ENCODE assay signal across 24 cellular contexts in genomic region chr9:68417762-68418161, GRCh38.
A peak's percentile ranks its signal among the peaks of the same experiment; 100 is the strongest.
DNase-seq lines count a peak whose midpoint lies in the region; ATAC-seq and TF ChIP-seq lines count a peak whose summit lies in the region.
"Had no signal": no experiment of that assay in that cellular context is flagged by ENCODE, and none has a peak within 500 bp of the region (broad histone marks: within the 10 kb centered on the region; RNA-seq: fewer than 3 reads in every experiment).

No MANE protein-coding gene starts in this region.

- peaks cover 0 to 64% (median 14%) of the 10 kb centered on the region in 3 donors for H3K4me1 ChIP-seq in gastroesophageal sphincter
- peaks cover 40% of the 10 kb centered on the region for H3K4me1 ChIP-seq in muscle layer of colon (ENCODE audit: insufficient read depth, low read length)
- peaks cover 34% of the 10 kb centered on the region for H3K4me1 ChIP-seq in stomach smooth muscle (ENCODE audit: control insufficient read depth, insufficient read depth, low read length)
- H3K4me1 ChIP-seq: Caco-2, SJCRH30 had no signal

- H3K36me3 ChIP-seq in gastroesophageal sphincter: peaks cover 0 to 4% of the 10 kb centered on the region in 2 donors
- H3K36me3 ChIP-seq in muscle layer of colon (ENCODE audit: insufficient read depth, low read length): peaks cover 27% of the 10 kb centered on the region
- peaks cover 6 to 7% of the 10 kb centered on the region in 2 donors for H3K36me3 ChIP-seq in stomach smooth muscle (ENCODE audit: control insufficient read depth in 2 of 2, insufficient read depth in 2 of 2, low read length in 2 of 2)

- H3K4me3 ChIP-seq in gastroesophageal sphincter: no peak overlapping the region
- H3K4me3 ChIP-seq in muscle layer of colon (ENCODE audit: low read depth in 1 of 2, low read length in 2 of 2): no peak overlapping the region
- no peak overlapping the region for H3K4me3 ChIP-seq in stomach smooth muscle (ENCODE audit: low read length in 2 of 2)
- H3K4me3 ChIP-seq: SJCRH30 had no signal

- WGBS in gastroesophageal sphincter (ENCODE audit: low coverage in 1 of 2), 2 donors: 68 to 92% methylated on average over 2 to 3 of the region's 3 CpGs

- peaks cover 38% of the 10 kb centered on the region for H3K27me3 Mint-ChIP-seq in MCF 10A (ENCODE audit: insufficient read depth, unreplicated experiment)
- peaks cover 32% of the 10 kb centered on the region for H3K27me3 Mint-ChIP-seq in stimulated activated memory B cell treated with anti-CD40 and anti-IgM and Interleukin-4, amounts not matched to agents 10 μg/mL and 1 μg/mL and 100 μg/mL, for 72 hours

- POLR2A ChIA-PET in MCF 10A (lab: Yijun Ruan, JAX): no interaction called here

- H3K27me3 ChIP-seq in gastroesophageal sphincter: no peaks in the 10 kb centered on the region
- no peaks in the 10 kb centered on the region for H3K27me3 ChIP-seq in muscle layer of colon (ENCODE audit: control insufficient read depth in 1 of 2, insufficient read depth in 2 of 2, low read length in 2 of 2)
- H3K27me3 ChIP-seq in stomach smooth muscle (ENCODE audit: control insufficient read depth in 1 of 2, insufficient read depth in 2 of 2, low read length in 2 of 2): no peaks in the 10 kb centered on the region
- H3K27me3 ChIP-seq: SJCRH30 had no signal

- no peaks in the 10 kb centered on the region for H3K9me3 Mint-ChIP-seq in MCF 10A (ENCODE audit: unreplicated experiment)
- H3K9me3 Mint-ChIP-seq in stimulated activated memory B cell treated with anti-CD40 and anti-IgM and Interleukin-4, amounts not matched to agents 10 μg/mL and 1 μg/mL and 100 μg/mL, for 72 hours: no peaks in the 10 kb centered on the region
- H3K9me3 Mint-ChIP-seq: CD8-positive, alpha-beta T cell had no signal

- TF ChIP-seq EP300 in gastroesophageal sphincter (IDR thresholded peaks at IDR 0.05): no peak

- peak in 1 of 4 experiments; percentile 6 for TF ChIP-seq CTCF in gastroesophageal sphincter (IDR thresholded peaks at IDR 0.05)
- TF ChIP-seq CTCF in MCF 10A (IDR thresholded peaks at IDR 0.05; ENCODE audit: unreplicated experiment): no peak

- no peak for ATAC-seq in gastroesophageal sphincter
- ATAC-seq in left cardiac atrium: peak; percentile 9 to 24
- no peak for ATAC-seq in stimulated activated memory B cell treated with anti-CD40 and anti-IgM and Interleukin-4, amounts not matched to agents 10 μg/mL and 1 μg/mL and 100 μg/mL, for 72 hours
- ATAC-seq: CD8-positive, alpha-beta T cell; Panc1 had no signal

- BruUV-seq in MCF 10A (replicated peaks; lab: Mats Ljungman, UMichigan): no TSS peak

- H3K27ac Mint-ChIP-seq in MCF 10A (ENCODE audit: low read depth, unreplicated experiment): no peak overlapping the region
- H3K27ac Mint-ChIP-seq in stimulated activated memory B cell treated with anti-CD40 and anti-IgM and Interleukin-4, amounts not matched to agents 10 μg/mL and 1 μg/mL and 100 μg/mL, for 72 hours: no peak overlapping the region
- H3K27ac Mint-ChIP-seq: CD8-positive, alpha-beta T cell had no signal

- intact Hi-C loops in left cardiac atrium (cut with DNase I) (loop anchor here in 1 of 2 donors (10.0 kb wide), 1 partner anchor 87 kb away; no protein-coding TSS in a partner anchor), MCF 10A (cut with micrococcal nuclease) (no loop called here)

- peak overlapping the region; percentile 43 to 81 (median 78) for H3K27ac ChIP-seq in gastroesophageal sphincter
- H3K27ac ChIP-seq in muscle layer of colon (ENCODE audit: low read depth, low read length): peak overlapping the region; percentile 37
- H3K27ac ChIP-seq in stomach smooth muscle (ENCODE audit: low read length): peak overlapping the region; percentile 84
- H3K27ac ChIP-seq: HL-60, KMS-11, SJCRH30 had no signal

- no peak overlapping the region for H3K9ac ChIP-seq in muscle layer of colon (ENCODE audit: low read length)
- H3K9ac ChIP-seq in stomach smooth muscle (ENCODE audit: low read length in 2 of 2): no peak overlapping the region
- H3K9ac ChIP-seq: KMS-11 had no signal

- CTCF ChIA-PET in MCF 10A (lab: Yijun Ruan, JAX): interaction anchor here (0.5 to 1.5 kb wide), 3 partner anchors 8 to 1501 kb away, joined by 4 to 5 read pairs (median 4); no protein-coding TSS in a partner anchor

- H3K36me3 Mint-ChIP-seq in MCF 10A (ENCODE audit: insufficient read depth, unreplicated experiment): no peaks in the 10 kb centered on the region
- H3K36me3 Mint-ChIP-seq in stimulated activated memory B cell treated with anti-CD40 and anti-IgM and Interleukin-4, amounts not matched to agents 10 μg/mL and 1 μg/mL and 100 μg/mL, for 72 hours: no peaks in the 10 kb centered on the region
- H3K36me3 Mint-ChIP-seq: CD8-positive, alpha-beta T cell; IgD-negative memory B cell had no signal

- H3K9me3 ChIP-seq in gastroesophageal sphincter (no peaks in the 10 kb centered on the region), muscle layer of colon (ENCODE audit: low read length) (no peaks in the 10 kb centered on the region), stomach smooth muscle (ENCODE audit: control insufficient read depth in 2 of 2, low read length in 2 of 2) (no peaks in the 10 kb centered on the region)
- H3K9me3 ChIP-seq: Caco-2 had no signal

- DNase-seq in left cardiac atrium (no peak), MCF 10A (ENCODE audit: unreplicated experiment) (no peak)
- DNase-seq in stimulated activated CD4-positive, alpha-beta T cell treated with anti-CD3 and anti-CD28 coated beads, Interleukin-15, amount 100 ng/mL, for 24 hours: no peak
- no peak for DNase-seq in NK-92 treated with Interleukin-12 subunit alpha and Interleukin-12 subunit beta, amount 100 ng/mL, for 24 hours (lab: John Stamatoyannopoulos, UW)
- DNase-seq: C1 segment of cervical spinal cord; CD8-positive, alpha-beta T cell; DMS 273 treated with DMSO at 0.1 percent for 48 hours; DMS79; GDM1; NCI-H1048; NCI-H1694; NCI-H2081; NCI-H2227 treated with DMSO at 0.1 percent for 48 hours; NCI-H510A had no signal

- no peaks in the 10 kb centered on the region for H3K4me1 Mint-ChIP-seq in MCF 10A (ENCODE audit: insufficient read depth, unreplicated experiment)
- no peaks in the 10 kb centered on the region for H3K4me1 Mint-ChIP-seq in stimulated activated memory B cell treated with anti-CD40 and anti-IgM and Interleukin-4, amounts not matched to agents 10 μg/mL and 1 μg/mL and 100 μg/mL, for 72 hours
- H3K4me1 Mint-ChIP-seq: IgD-negative memory B cell had no signal

- no peak for TF ChIP-seq POLR2A in gastroesophageal sphincter (IDR thresholded peaks at IDR 0.05)

- no peak overlapping the region for H3K4me3 Mint-ChIP-seq in MCF 10A (ENCODE audit: unreplicated experiment)
- H3K4me3 Mint-ChIP-seq in stimulated activated memory B cell treated with anti-CD40 and anti-IgM and Interleukin-4, amounts not matched to agents 10 μg/mL and 1 μg/mL and 100 μg/mL, for 72 hours: no peak overlapping the region
- H3K4me3 Mint-ChIP-seq: CD8-positive, alpha-beta T cell; IgD-negative memory B cell had no signal

Comparison
In these comparisons a context has a peak if more than half of its experiments do, and no peak if none do; other contexts are left out.
1. ATAC-seq: peak in left cardiac atrium (2 of 2); none in gastroesophageal sphincter (single experiment) and stimulated activated memory B cell treated with anti-CD40 and anti-IgM and Interleukin-4, amounts not matched to agents 10 μg/mL and 1 μg/mL and 100 μg/mL, for 72 hours (single experiment).
2. Peak in every context shown above with its lines, with median percentiles within 50 percentile points of each other: H3K27ac ChIP-seq.